In the genomic region with DNA sequence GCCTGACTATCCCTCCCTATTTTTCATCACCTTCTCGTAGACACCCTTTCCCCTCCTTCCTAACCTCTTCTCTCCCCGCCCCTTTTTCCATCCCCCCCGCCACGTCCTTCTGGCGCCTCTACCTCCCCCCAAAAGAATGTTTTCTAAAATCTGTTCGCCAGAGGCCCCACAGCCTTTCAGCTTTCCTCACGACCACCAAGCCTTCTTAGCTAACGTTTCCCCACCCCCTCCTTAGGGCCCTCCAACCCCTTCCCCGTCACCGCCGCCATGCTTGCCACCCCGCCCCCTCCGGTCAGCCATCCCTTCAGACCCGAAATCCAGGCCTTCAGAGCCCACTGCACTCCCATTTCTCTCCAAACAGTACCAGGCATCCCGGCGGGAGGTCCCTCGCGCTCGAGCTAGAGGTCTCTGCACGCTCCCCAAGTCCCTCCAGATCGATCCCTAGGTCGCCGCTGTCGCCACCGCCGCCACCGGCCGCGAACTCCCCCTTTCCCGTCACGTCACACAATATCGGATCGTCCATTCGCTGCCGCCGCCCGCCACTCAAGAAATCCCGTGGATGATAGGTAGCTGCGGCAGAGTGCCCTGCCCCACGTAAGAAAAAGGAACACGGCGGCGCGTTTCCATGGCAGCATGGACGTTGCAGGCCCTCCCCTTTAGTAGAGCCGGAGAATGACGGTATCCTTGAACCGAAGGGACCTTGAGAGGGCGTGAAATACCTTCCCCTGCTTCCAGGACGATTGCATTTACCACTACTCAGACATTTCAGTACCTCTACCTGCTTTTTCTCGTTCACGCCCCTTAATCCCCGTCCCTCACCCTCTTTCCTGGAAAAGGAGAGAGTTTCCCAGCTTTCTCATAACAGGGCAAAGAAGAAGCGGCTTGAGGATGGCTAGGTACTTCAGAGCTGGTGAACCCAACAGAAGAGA, we compare ENCODE assay signal across 8 cellular contexts. TPM values are rescaled to one million over a fixed set of nuclear protein-coding genes. Genes with fewer than 3 reads are reported as not detected.
DNase-seq lines count a peak whose midpoint lies in the region; ATAC-seq, FAIRE-seq and TF ChIP-seq lines count a peak whose summit lies in the region.

A gene with protein sequence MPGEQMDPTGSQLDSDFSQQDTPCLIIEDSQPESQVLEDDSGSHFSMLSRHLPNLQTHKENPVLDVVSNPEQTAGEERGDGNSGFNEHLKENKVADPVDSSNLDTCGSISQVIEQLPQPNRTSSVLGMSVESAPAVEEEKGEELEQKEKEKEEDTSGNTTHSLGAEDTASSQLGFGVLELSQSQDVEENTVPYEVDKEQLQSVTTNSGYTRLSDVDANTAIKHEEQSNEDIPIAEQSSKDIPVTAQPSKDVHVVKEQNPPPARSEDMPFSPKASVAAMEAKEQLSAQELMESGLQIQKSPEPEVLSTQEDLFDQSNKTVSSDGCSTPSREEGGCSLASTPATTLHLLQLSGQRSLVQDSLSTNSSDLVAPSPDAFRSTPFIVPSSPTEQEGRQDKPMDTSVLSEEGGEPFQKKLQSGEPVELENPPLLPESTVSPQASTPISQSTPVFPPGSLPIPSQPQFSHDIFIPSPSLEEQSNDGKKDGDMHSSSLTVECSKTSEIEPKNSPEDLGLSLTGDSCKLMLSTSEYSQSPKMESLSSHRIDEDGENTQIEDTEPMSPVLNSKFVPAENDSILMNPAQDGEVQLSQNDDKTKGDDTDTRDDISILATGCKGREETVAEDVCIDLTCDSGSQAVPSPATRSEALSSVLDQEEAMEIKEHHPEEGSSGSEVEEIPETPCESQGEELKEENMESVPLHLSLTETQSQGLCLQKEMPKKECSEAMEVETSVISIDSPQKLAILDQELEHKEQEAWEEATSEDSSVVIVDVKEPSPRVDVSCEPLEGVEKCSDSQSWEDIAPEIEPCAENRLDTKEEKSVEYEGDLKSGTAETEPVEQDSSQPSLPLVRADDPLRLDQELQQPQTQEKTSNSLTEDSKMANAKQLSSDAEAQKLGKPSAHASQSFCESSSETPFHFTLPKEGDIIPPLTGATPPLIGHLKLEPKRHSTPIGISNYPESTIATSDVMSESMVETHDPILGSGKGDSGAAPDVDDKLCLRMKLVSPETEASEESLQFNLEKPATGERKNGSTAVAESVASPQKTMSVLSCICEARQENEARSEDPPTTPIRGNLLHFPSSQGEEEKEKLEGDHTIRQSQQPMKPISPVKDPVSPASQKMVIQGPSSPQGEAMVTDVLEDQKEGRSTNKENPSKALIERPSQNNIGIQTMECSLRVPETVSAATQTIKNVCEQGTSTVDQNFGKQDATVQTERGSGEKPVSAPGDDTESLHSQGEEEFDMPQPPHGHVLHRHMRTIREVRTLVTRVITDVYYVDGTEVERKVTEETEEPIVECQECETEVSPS (N-terminal part only) (minus strand): TSS at position 484 of the 929 bp plus-strand sequence. CDS start 113 bp downstream, at position 371.

- H3K4me1 ChIP-seq in keratinocyte (ENCODE audit: control insufficient read depth, extremely low read depth, insufficient read depth, low read length), result peaks cover 7% of the 10 kb centered on the region

- peak within 1 kb of the TSS; percentile 86 to 96 (median 92) for H3K4me3 ChIP-seq in keratinocyte (ENCODE audit: control insufficient read depth in 2 of 3, extremely low read depth in 1 of 3, insufficient read depth in 2 of 3, low read depth in 1 of 3, low read length in 3 of 3)

- peak within 1 kb of the TSS; percentile 99 for H3K4me2 ChIP-seq in keratinocyte (ENCODE audit: control insufficient read depth, extremely low read depth, insufficient read depth, low read depth, low read length)

- no peak for TF ChIP-seq CTCF in keratinocyte (optimal IDR thresholded peaks at IDR 0.05 in 1 of 3, IDR thresholded peaks at IDR 0.05 in 1 of 3, conservative IDR thresholded peaks at IDR 0.05 in 1 of 3; ENCODE audit: extremely low read depth in 1 of 3, insufficient read depth in 2 of 3, low read length in 3 of 3)

- peak within 1 kb of the TSS; percentile 71 for H3K27ac ChIP-seq in keratinocyte (ENCODE audit: control insufficient read depth, insufficient read depth, low read length)

- FAIRE-seq in keratinocyte (lab: Jason Lieb, UNC), result peak; percentile 84

- H3K9ac ChIP-seq in keratinocyte (ENCODE audit: control insufficient read depth, extremely low read depth, insufficient read depth, low read length), result peak within 1 kb of the TSS; percentile 83

- no peaks in the 10 kb centered on the region for H3K79me2 ChIP-seq in keratinocyte (ENCODE audit: control insufficient read depth, insufficient read depth, low read length)

- peak; percentile 97 for ATAC-seq in HG03439 (IDR thresholded peaks at IDR 0.05; ENCODE audit: unreplicated experiment)

- peak; percentile 90 to 92 for DNase-seq in AML-193 (lab: John Stamatoyannopoulos, UW)
- DNase-seq in GM19238 (ENCODE audit: insufficient read length, low spot score), result peak; percentile 91
- DNase-seq in NCI-H510A treated with DMSO at 0.1 percent for 48 hours (lab: John Stamatoyannopoulos, UW), result peak; percentile 86
- peak; percentile 91 to 93 for DNase-seq in activated CD4-positive, alpha-beta T cell treated with anti-CD3 and anti-CD28 coated beads for 24 hours (ENCODE audit: low read depth in 2 of 2)
- peak; percentile 97 for DNase-seq in cerebellum (ENCODE audit: low spot score)
- DNase-seq in keratinocyte (ENCODE audit: low read depth, low spot score), result no peak
- peak; percentile 93 to 95 (median 94) for DNase-seq in stimulated activated CD4-positive, alpha-beta T cell treated with anti-CD3 and anti-CD28 coated beads, Interleukin-12 subunit alpha, Interleukin-12 subunit beta, amount 100 ng/mL, for 48 hours (ENCODE audit: low read depth in 2 of 3, low spot score in 1 of 3)

- no peaks in the 10 kb centered on the region for H3K9me3 ChIP-seq in keratinocyte (ENCODE audit: control insufficient read depth, low read depth, low read length)

- H3K9me1 ChIP-seq in keratinocyte (ENCODE audit: control insufficient read depth, extremely low read depth, insufficient read depth, low read length), result no peaks in the 10 kb centered on the region

- dilution Hi-C loops in keratinocyte (cut with MboI; ENCODE audit: extremely low pct_ligation_motif_present, low sequenced_read_pairs), result no loop called here

- H3K36me3 ChIP-seq in keratinocyte (ENCODE audit: control insufficient read depth in 2 of 2, extremely low read depth in 1 of 2, insufficient read depth in 2 of 2, low read length in 2 of 2), result peaks cover under 1 to 5% of the 10 kb centered on the region in 2 experiments

- H4K20me1 ChIP-seq in keratinocyte (ENCODE audit: control insufficient read depth, extremely low read depth, insufficient read depth, low read length), result no peaks in the 10 kb centered on the region

- no peaks in the 10 kb centered on the region for H3K27me3 ChIP-seq in keratinocyte (ENCODE audit: control insufficient read depth, extremely low read depth, insufficient read depth, low read length)

- H2AFZ ChIP-seq in keratinocyte (ENCODE audit: control insufficient read depth, low read length), result peak within 1 kb of the TSS; percentile 99

RNA-seq across cellular contexts. Expression of the gene that starts here (rescaled TPM):
- 199 TPM for total RNA-seq in cerebellum
- polyA plus RNA-seq in keratinocyte, result 26.2 to 36.7 TPM (median 30.7 TPM) in 3 replicates
- polyA plus RNA-seq in keratinocyte (2011; ENCODE audit: low read depth), result 12.6 TPM
- 16.0 and 20.9 TPM in 2 replicates for polyA plus RNA-seq in keratinocyte (2011; cell fraction: cytosol; rRNA removed)
- 68.7 and 71.0 TPM in 2 replicates for polyA plus RNA-seq in keratinocyte (2011; cell fraction: nucleus; rRNA removed)
- polyA plus RNA-seq in keratinocyte (2012; ENCODE audit: low replicate concordance), result 11.1 and 18.4 TPM in 2 replicates
- polyA minus RNA-seq in keratinocyte, result 43.9 to 57.9 TPM (median 48.9 TPM) in 3 replicates
- 16.9 TPM for polyA minus RNA-seq in keratinocyte (2011; cell fraction: cytosol; rRNA and poly(A)+ RNA removed)
- 47.1 and 88.3 TPM in 2 replicates for polyA minus RNA-seq in keratinocyte (2011; cell fraction: nucleus; rRNA and poly(A)+ RNA removed)
